ENCODE assay signal across 23 cellular contexts in the genomic region with DNA sequence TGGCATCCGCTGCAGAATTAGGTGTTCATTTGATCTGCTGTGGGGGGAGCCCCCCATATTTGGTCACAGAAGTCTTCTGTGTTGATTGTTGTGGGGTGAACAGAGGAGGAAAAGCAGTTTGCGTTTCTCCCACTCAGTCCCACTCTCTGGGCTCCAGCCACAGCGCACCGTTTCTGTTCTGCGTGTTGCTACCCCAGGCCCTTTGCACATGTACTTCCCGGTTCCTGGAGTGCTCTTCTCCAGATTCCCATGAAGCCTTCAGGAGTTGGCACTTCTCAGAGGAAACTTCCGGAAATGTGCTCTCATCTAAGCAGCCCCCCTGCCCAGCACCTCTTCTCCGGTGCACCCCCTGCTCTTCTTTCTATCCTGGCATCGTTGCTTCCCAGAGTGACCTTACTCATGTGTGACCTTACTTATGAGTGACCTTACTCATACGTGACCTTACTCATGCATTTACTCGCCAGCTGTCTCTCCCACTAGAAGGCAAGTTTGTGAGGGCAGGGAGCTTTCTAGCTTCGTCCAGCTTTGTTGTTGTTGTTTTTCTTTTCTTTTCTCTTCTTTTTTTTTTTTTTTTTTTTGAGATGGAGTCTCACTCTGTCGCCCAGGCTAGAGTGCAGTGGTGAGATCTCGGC.
DNase-seq lines count a peak whose midpoint lies in the region; ATAC-seq and TF ChIP-seq lines count a peak whose summit lies in the region.
"Had no signal": no experiment of that assay in that cellular context is flagged by ENCODE, and none has a peak within 500 bp of the region (broad histone marks: within the 10 kb centered on the region; RNA-seq: fewer than 3 reads in every experiment).

No MANE protein-coding gene starts in this region.

- no peak overlapping the region for H3K27ac ChIP-seq in brain microvascular endothelial cell
- H3K27ac ChIP-seq: 22Rv1, RWPE1 had no signal

- no peaks in the 10 kb centered on the region for H3K27me3 ChIP-seq in brain microvascular endothelial cell (replicated peaks)

- no peak for ATAC-seq in activated naive CD8-positive, alpha-beta T cell treated with anti-CD3 and anti-CD28 coated beads, Interleukin-2, amount 50 U/mL, for 24 hours
- ATAC-seq: PC-3 had no signal

- H3K4me3 ChIP-seq in brain microvascular endothelial cell (ENCODE audit: low read depth, low read length) = no peak overlapping the region

- peak overlapping the region; percentile 15 for H3K27ac Mint-ChIP-seq in T-helper 1 cell treated with Interleukin-12 subunit alpha and Interleukin-12 subunit beta and Interleukin-4 antibody, amounts not matched to agents 30 μg/mL and 1 μg/mL, for 36 hours
- peak overlapping the region; percentile 71 for H3K27ac Mint-ChIP-seq in glutamatergic neuron (ENCODE audit: unreplicated experiment)
- no peak overlapping the region for H3K27ac Mint-ChIP-seq in activated naive CD8-positive, alpha-beta T cell treated with anti-CD3 and anti-CD28 coated beads, Interleukin-2, amount 50 U/mL, for 24 hours
- H3K27ac Mint-ChIP-seq: CD4-positive, CD25-positive, alpha-beta regulatory T cell; IgD-negative memory B cell had no signal

- DNase-seq in T-helper 1 cell (no peak), RKO (ENCODE audit: low spot score) (peak; percentile 27), glutamatergic neuron (no peak), brain microvascular endothelial cell (no peak), NK-92 (lab: John Stamatoyannopoulos, UW; ENCODE audit: unreplicated experiment) (no peak), GM13977 (ENCODE audit: low spot score) (no peak)
- no peak for DNase-seq in activated naive CD8-positive, alpha-beta T cell treated with anti-CD3 and anti-CD28 coated beads, Interleukin-2, amount 50 U/mL, for 24 hours
- DNase-seq: CD4-positive, CD25-positive, alpha-beta regulatory T cell; EL; GF-D8; Karpas-422; NCI-H1105 treated with DMSO at 0.1 percent for 48 hours; NCI-H2081; NCI-H2171; NCI-H345; NCI-H524 treated with DMSO at 0.1 percent for 48 hours; PC-3; SHP77 treated with DMSO at 0.1 percent for 48 hours; SK-N-SH had no signal

- in situ Hi-C loops in brain microvascular endothelial cell (cut with HindIII; ENCODE audit: low pct_ligation_motif_present, low sequenced_read_pairs) = loop anchor here (25.0 kb wide), 1 partner anchor 383 kb away; no protein-coding TSS in a partner anchor
- in situ Hi-C loops in GM13977 (cut with MboI; ENCODE audit: low pct_unique_long_range_greater_than_20kb, low sequenced_read_pairs, unreplicated experiment) = loop anchor here (10.0 to 25.0 kb wide), 2 partner anchors 408 to 725 kb away; no protein-coding TSS in a partner anchor

- peaks cover under 1% of the 10 kb centered on the region for H3K36me3 Mint-ChIP-seq in T-helper 1 cell treated with Interleukin-12 subunit alpha and Interleukin-12 subunit beta and Interleukin-4 antibody, amounts not matched to agents 30 μg/mL and 1 μg/mL, for 36 hours (ENCODE audit: low read depth)
- no peaks in the 10 kb centered on the region for H3K36me3 Mint-ChIP-seq in glutamatergic neuron (ENCODE audit: unreplicated experiment)
- peaks cover 6% of the 10 kb centered on the region for H3K36me3 Mint-ChIP-seq in activated naive CD8-positive, alpha-beta T cell treated with anti-CD3 and anti-CD28 coated beads, Interleukin-2, amount 50 U/mL, for 24 hours (ENCODE audit: low read depth)
- H3K36me3 Mint-ChIP-seq: CD4-positive, CD25-positive, alpha-beta regulatory T cell; IgD-negative memory B cell had no signal

- no peak overlapping the region for H3K4me3 Mint-ChIP-seq in T-helper 1 cell treated with Interleukin-12 subunit alpha and Interleukin-12 subunit beta and Interleukin-4 antibody, amounts not matched to agents 30 μg/mL and 1 μg/mL, for 36 hours
- no peak overlapping the region for H3K4me3 Mint-ChIP-seq in glutamatergic neuron (ENCODE audit: unreplicated experiment)
- H3K4me3 Mint-ChIP-seq in activated naive CD8-positive, alpha-beta T cell treated with anti-CD3 and anti-CD28 coated beads, Interleukin-2, amount 50 U/mL, for 24 hours = no peak overlapping the region
- H3K4me3 Mint-ChIP-seq: CD4-positive, CD25-positive, alpha-beta regulatory T cell; IgD-negative memory B cell had no signal

- H3K9me3 Mint-ChIP-seq in T-helper 1 cell treated with Interleukin-12 subunit alpha and Interleukin-12 subunit beta and Interleukin-4 antibody, amounts not matched to agents 30 μg/mL and 1 μg/mL, for 36 hours = peaks cover 5% of the 10 kb centered on the region
- H3K9me3 Mint-ChIP-seq in glutamatergic neuron (ENCODE audit: unreplicated experiment) = peaks cover 19% of the 10 kb centered on the region
- H3K9me3 Mint-ChIP-seq in activated naive CD8-positive, alpha-beta T cell treated with anti-CD3 and anti-CD28 coated beads, Interleukin-2, amount 50 U/mL, for 24 hours = peaks cover 4% of the 10 kb centered on the region

- H3K4me1 Mint-ChIP-seq in T-helper 1 cell treated with Interleukin-12 subunit alpha and Interleukin-12 subunit beta and Interleukin-4 antibody, amounts not matched to agents 30 μg/mL and 1 μg/mL, for 36 hours (ENCODE audit: low read depth) = peaks cover 25% of the 10 kb centered on the region
- H3K4me1 Mint-ChIP-seq in glutamatergic neuron (ENCODE audit: low read depth, unreplicated experiment) = peaks cover 23% of the 10 kb centered on the region
- H3K4me1 Mint-ChIP-seq in activated naive CD8-positive, alpha-beta T cell treated with anti-CD3 and anti-CD28 coated beads, Interleukin-2, amount 50 U/mL, for 24 hours = peaks cover 39% of the 10 kb centered on the region

- H3K27me3 Mint-ChIP-seq in T-helper 1 cell treated with Interleukin-12 subunit alpha and Interleukin-12 subunit beta and Interleukin-4 antibody, amounts not matched to agents 30 μg/mL and 1 μg/mL, for 36 hours (ENCODE audit: low read depth) = peaks cover 26% of the 10 kb centered on the region
- peaks cover 13% of the 10 kb centered on the region for H3K27me3 Mint-ChIP-seq in glutamatergic neuron (ENCODE audit: unreplicated experiment)
- peaks cover 25% of the 10 kb centered on the region for H3K27me3 Mint-ChIP-seq in activated naive CD8-positive, alpha-beta T cell treated with anti-CD3 and anti-CD28 coated beads, Interleukin-2, amount 50 U/mL, for 24 hours

- TF ChIP-seq CTCF in glutamatergic neuron (IDR thresholded peaks at IDR 0.05; ENCODE audit: partially characterized antibody, unreplicated experiment) (no peak), brain microvascular endothelial cell (IDR thresholded peaks at IDR 0.05; ENCODE audit: low read depth, low read length, missing control alignments) (no peak), GM13977 (IDR thresholded peaks at IDR 0.05; ENCODE audit: extremely low read depth, insufficient read depth, missing control alignments) (no peak)

- H3K36me3 ChIP-seq in brain microvascular endothelial cell (replicated peaks) = no peaks in the 10 kb centered on the region
